8 cellular contexts compared by ENCODE assay signal in the genomic region with DNA sequence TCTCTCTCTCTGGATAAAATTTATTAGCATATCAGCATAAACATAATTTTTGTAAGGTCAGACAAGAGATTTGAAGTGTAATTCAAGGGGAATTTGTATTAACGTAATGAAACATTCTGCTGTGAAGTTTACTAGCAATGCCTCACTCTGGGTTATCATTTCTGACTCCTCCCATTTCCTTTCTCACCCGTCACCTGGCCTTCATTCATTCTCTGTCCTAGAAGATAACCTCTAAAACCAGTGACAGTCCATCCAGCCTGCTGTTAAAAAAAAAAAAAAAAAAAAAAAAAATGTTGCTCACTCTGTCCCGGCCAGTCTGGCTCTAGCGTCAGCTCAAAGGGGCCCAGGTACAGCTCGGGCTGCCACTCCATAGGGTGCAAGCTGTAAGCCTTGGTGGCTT. TPM values are rescaled to one million over a fixed set of nuclear protein-coding genes. Genes with fewer than 3 reads are reported as not detected.
DNase-seq lines count a peak whose midpoint lies in the region; ATAC-seq, FAIRE-seq and TF ChIP-seq lines count a peak whose summit lies in the region.

No MANE protein-coding gene starts in this region.

- H3K9me3 ChIP-seq in HEK293 (ENCODE audit: control insufficient read depth, insufficient read depth, low read depth, low read length) (no peaks in the 10 kb centered on the region), Peyer's patch (no peaks in the 10 kb centered on the region), keratinocyte (ENCODE audit: control insufficient read depth, low read depth, low read length) (no peaks in the 10 kb centered on the region)

- DNase-seq in Peyer's patch = no peak
- DNase-seq in keratinocyte (ENCODE audit: low read depth, low spot score) = no peak
- no peak for DNase-seq in NCI-H1436 (lab: John Stamatoyannopoulos, UW)
- DNase-seq in NCI-H748 (lab: John Stamatoyannopoulos, UW; ENCODE audit: unreplicated experiment) = no peak
- DNase-seq in G401 (ENCODE audit: low spot score) = no peak
- DNase-seq in D341Med (ENCODE audit: low spot score) = no peak

- CTCF ChIA-PET in HEK293 (lab: Yijun Ruan, JAX) = interaction anchor here (0.7 kb wide), 1 partner anchor 11 kb away, joined by 4 read pairs; no protein-coding TSS in a partner anchor

- H3K27me3 ChIP-seq in Peyer's patch = no peaks in the 10 kb centered on the region
- no peaks in the 10 kb centered on the region for H3K27me3 ChIP-seq in keratinocyte (ENCODE audit: control insufficient read depth, extremely low read depth, insufficient read depth, low read length)

- H3K79me2 ChIP-seq in keratinocyte (ENCODE audit: control insufficient read depth, insufficient read depth, low read length) = peaks cover 55% of the 10 kb centered on the region

- in situ Hi-C loops in G401 (cut with HindIII; ENCODE audit: low sequenced_read_pairs) = no loop called here

- FAIRE-seq in keratinocyte (lab: Jason Lieb, UNC) = no peak

- peak overlapping the region; percentile 88 for H3K9ac ChIP-seq in keratinocyte (ENCODE audit: control insufficient read depth, extremely low read depth, insufficient read depth, low read length)

- H4K20me1 ChIP-seq in keratinocyte (ENCODE audit: control insufficient read depth, extremely low read depth, insufficient read depth, low read length) = no peaks in the 10 kb centered on the region

- TF ChIP-seq CTCF in HEK293 (tag by site-specific recombination; IDR thresholded peaks at IDR 0.05) (no peak), Peyer's patch (IDR thresholded peaks at IDR 0.05) (no peak), keratinocyte (optimal IDR thresholded peaks at IDR 0.05 in 1 of 3, IDR thresholded peaks at IDR 0.05 in 1 of 3, conservative IDR thresholded peaks at IDR 0.05 in 1 of 3; ENCODE audit: extremely low read depth in 1 of 3, insufficient read depth in 2 of 3, low read length in 3 of 3) (no peak)

- H3K27ac ChIP-seq in HEK293 (ENCODE audit: extremely low read depth, low read depth, low read length) (no peak overlapping the region), Peyer's patch (peak overlapping the region; percentile 28 to 68 (median 65)), keratinocyte (ENCODE audit: control insufficient read depth, insufficient read depth, low read length) (peak overlapping the region; percentile 99)

- no peak for TF ChIP-seq POLR2A in Peyer's patch (IDR thresholded peaks at IDR 0.05)

- dilution Hi-C loops in keratinocyte (cut with MboI; ENCODE audit: extremely low pct_ligation_motif_present, low sequenced_read_pairs) = no loop called here

- POLR2A ChIA-PET in HEK293 (lab: Yijun Ruan, JAX) = no interaction called here

- H3K4me3 ChIP-seq in HEK293 (ENCODE audit: low read depth, low read length) (no peak overlapping the region), Peyer's patch (peak overlapping the region in 2 of 4 donors; percentile 7 to 8), keratinocyte (ENCODE audit: control insufficient read depth in 2 of 3, extremely low read depth in 1 of 3, insufficient read depth in 2 of 3, low read depth in 1 of 3, low read length in 3 of 3) (no peak overlapping the region)

- peak overlapping the region; percentile 78 for H3K4me2 ChIP-seq in keratinocyte (ENCODE audit: control insufficient read depth, extremely low read depth, insufficient read depth, low read depth, low read length)

- H3K36me3 ChIP-seq in HEK293 (ENCODE audit: control insufficient read depth in 2 of 2, insufficient read depth in 1 of 2, low read length in 2 of 2) (no peaks in the 10 kb centered on the region), Peyer's patch (no peaks in the 10 kb centered on the region), keratinocyte (ENCODE audit: control insufficient read depth in 2 of 2, extremely low read depth in 1 of 2, insufficient read depth in 2 of 2, low read length in 2 of 2) (peaks cover 8 to 11% of the 10 kb centered on the region in 2 experiments)

- peak; percentile 30 for ATAC-seq in GM18519 (IDR thresholded peaks at IDR 0.05; ENCODE audit: low FRiP score, unreplicated experiment)

- H3K4me1 ChIP-seq in HEK293 (ENCODE audit: control insufficient read depth, insufficient read depth, low read length) (peaks cover 12% of the 10 kb centered on the region), Peyer's patch (no peaks in the 10 kb centered on the region), keratinocyte (ENCODE audit: control insufficient read depth, extremely low read depth, insufficient read depth, low read length) (peaks cover 53% of the 10 kb centered on the region)

- H3K9me1 ChIP-seq in keratinocyte (ENCODE audit: control insufficient read depth, extremely low read depth, insufficient read depth, low read length) = no peaks in the 10 kb centered on the region

- H2AFZ ChIP-seq in keratinocyte (ENCODE audit: control insufficient read depth, low read length) = no peak overlapping the region

TF ChIP-seq in HEK293, 187 proteins besides CTCF, POLR2A, EP300 and RAD21:
- TF ChIP-seq, protein P1, sequence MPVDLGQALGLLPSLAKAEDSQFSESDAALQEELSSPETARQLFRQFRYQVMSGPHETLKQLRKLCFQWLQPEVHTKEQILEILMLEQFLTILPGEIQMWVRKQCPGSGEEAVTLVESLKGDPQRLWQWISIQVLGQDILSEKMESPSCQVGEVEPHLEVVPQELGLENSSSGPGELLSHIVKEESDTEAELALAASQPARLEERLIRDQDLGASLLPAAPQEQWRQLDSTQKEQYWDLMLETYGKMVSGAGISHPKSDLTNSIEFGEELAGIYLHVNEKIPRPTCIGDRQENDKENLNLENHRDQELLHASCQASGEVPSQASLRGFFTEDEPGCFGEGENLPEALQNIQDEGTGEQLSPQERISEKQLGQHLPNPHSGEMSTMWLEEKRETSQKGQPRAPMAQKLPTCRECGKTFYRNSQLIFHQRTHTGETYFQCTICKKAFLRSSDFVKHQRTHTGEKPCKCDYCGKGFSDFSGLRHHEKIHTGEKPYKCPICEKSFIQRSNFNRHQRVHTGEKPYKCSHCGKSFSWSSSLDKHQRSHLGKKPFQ (tag by site-specific recombination; IDR thresholded peaks at IDR 0.05) = no peak
- peak; percentile 53; the same call in 1 of the 2 replicates for TF ChIP-seq ZNF362 (tag by site-specific recombination; IDR thresholded peaks at IDR 0.05)

RNA-seq across cellular contexts. Expression of gene GRAMD2B, which starts 27.2 kb away (rescaled TPM):
- 100 to 1,000 TPM in 3 of 4 donors, 10 to 100 TPM in 1; 38.0 to 165 (median 129) TPM for total RNA-seq in Peyer's patch
- 37.6 to 45.9 TPM (median 42.9 TPM) in 3 replicates for polyA plus RNA-seq in keratinocyte
- polyA plus RNA-seq in keratinocyte (2011; ENCODE audit: low read depth) = 62.9 TPM
- 32.0 and 46.3 TPM in 2 replicates for polyA plus RNA-seq in keratinocyte (2011; cell fraction: cytosol; rRNA removed)
- polyA plus RNA-seq in keratinocyte (2011; cell fraction: nucleus; rRNA removed) = 38.5 and 43.3 TPM in 2 replicates
- polyA plus RNA-seq in keratinocyte (2012; ENCODE audit: low replicate concordance) = 25.5 and 51.0 TPM in 2 replicates
- polyA minus RNA-seq in keratinocyte = 6.6 to 20.9 TPM (median 16.2 TPM) in 3 replicates
- polyA minus RNA-seq in keratinocyte (2011; cell fraction: cytosol; rRNA and poly(A)+ RNA removed) = 22.4 TPM
- 14.1 and 36.8 TPM in 2 replicates for polyA minus RNA-seq in keratinocyte (2011; cell fraction: nucleus; rRNA and poly(A)+ RNA removed)
- total RNA-seq in G401 (2014; rRNA removed; shearing (Covaris generic)) = 0.31 and 3.7 TPM in 2 replicates
